In the genomic region with DNA sequence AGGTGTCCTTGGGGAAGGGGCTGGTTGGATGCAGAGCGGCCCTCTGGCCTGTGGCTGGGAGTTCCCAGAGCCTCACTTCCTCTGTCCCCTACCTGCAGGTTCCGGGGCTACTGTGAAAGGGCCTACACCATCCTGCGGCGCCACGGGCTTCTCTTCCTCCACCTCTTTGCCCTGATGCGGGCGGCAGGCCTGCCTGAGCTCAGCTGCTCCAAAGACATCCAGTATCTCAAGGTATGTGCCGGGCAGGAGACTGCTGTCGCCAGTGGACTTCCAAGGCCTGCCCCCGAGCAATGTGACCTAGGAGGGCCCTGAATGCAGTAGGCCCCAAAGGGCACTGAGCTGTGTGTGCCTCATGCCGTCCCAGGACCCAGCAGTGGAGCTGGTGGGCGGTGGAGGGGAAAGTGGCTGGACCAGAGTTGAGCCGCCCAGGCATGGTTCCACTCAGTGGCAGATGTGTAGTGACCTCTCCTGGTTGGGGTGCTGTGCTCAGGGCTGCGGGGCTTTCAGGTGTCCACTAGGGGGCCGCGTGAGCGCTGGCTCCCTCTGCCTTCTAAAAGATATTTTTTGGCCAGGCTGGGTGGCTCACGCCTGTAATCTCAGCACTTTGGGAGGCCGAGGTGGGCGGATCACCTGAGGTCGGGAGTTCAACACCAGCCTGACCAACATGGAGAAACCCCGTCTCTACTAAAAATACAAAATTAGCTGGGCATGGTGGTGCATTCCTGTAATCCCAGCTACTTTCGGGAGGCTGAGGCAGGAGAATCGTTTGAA, we compare ENCODE assay signal across 8 cellular contexts.
DNase-seq lines count a peak whose midpoint lies in the region; ATAC-seq and TF ChIP-seq lines count a peak whose summit lies in the region.

No MANE protein-coding gene starts in this region.

- peak; percentile 72 for DNase-seq in DND-41
- peak; percentile 48 for DNase-seq in NOMO-1 treated with dmso at 0.1 percent for 144 hours (lab: John Stamatoyannopoulos, UW; ENCODE audit: unreplicated experiment)
- peak; percentile 84 for DNase-seq in activated CD8-positive, alpha-beta memory T cell treated with anti-CD3 and anti-CD28 coated beads, Interleukin-2, amount 50 U/mL, for 48 hours
- DNase-seq in epithelial cell of esophagus (ENCODE audit: low read depth), result peak; percentile 70
- no peak for DNase-seq in kidney glomerular epithelial cell (lab: John Stamatoyannopoulos, UW)

- no peak overlapping the region for H3K4me3 ChIP-seq in DND-41 (ENCODE audit: low read depth in 1 of 2, low read length in 2 of 2)
- no peak overlapping the region for H3K4me3 ChIP-seq in epithelial cell of esophagus (ENCODE audit: low read length)
- no peak overlapping the region for H3K4me3 ChIP-seq in neural cell (ENCODE audit: low read length)

- TF ChIP-seq CTCF in DND-41 (IDR thresholded peaks at IDR 0.05; ENCODE audit: borderline replicate concordance, extremely low read depth, low read length, poor library complexity, severe bottlenecking) (peak; percentile 89), epithelial cell of esophagus (IDR thresholded peaks at IDR 0.05; ENCODE audit: insufficient read depth, low read depth, low read length, missing control alignments) (peak; percentile 80), neural cell (IDR thresholded peaks at IDR 0.05; ENCODE audit: poor library complexity, severe bottlenecking) (peak; percentile 54)

- no peaks in the 10 kb centered on the region for H3K27me3 ChIP-seq in DND-41 (ENCODE audit: insufficient read depth, low read length, poor library complexity)
- no peaks in the 10 kb centered on the region for H3K27me3 ChIP-seq in neural cell (ENCODE audit: insufficient read depth, low read depth, low read length)

- H4K20me1 ChIP-seq in DND-41 (ENCODE audit: insufficient read depth, low read length) (no peaks in the 10 kb centered on the region; the same call in 1 of the 2 replicates), neural cell (ENCODE audit: insufficient read depth) (no peaks in the 10 kb centered on the region)

- no peaks in the 10 kb centered on the region for H3K79me2 ChIP-seq in DND-41 (ENCODE audit: insufficient read depth, low read length)
- no peaks in the 10 kb centered on the region for H3K79me2 ChIP-seq in neural cell (replicated peaks; ENCODE audit: insufficient read depth, low read length)

- H3K36me3 ChIP-seq in DND-41 (ENCODE audit: insufficient read depth, low read length) (peaks cover 93% of the 10 kb centered on the region), neural cell (ENCODE audit: insufficient read depth, low read length) (no peaks in the 10 kb centered on the region)

- H3K9me3 ChIP-seq in DND-41 (ENCODE audit: insufficient read depth, low read length, severe bottlenecking), result no peaks in the 10 kb centered on the region
- no peaks in the 10 kb centered on the region for H3K9me3 ChIP-seq in neural cell (ENCODE audit: low read length)

- TF ChIP-seq EP300 in neural cell (conservative IDR thresholded peaks at IDR 0.05; ENCODE audit: poor library complexity, severe bottlenecking), result no peak

- H2AFZ ChIP-seq in DND-41 (ENCODE audit: low read depth, low read length) (no peak overlapping the region), neural cell (ENCODE audit: low read depth, low read length) (no peak overlapping the region)

- H3K4me2 ChIP-seq in DND-41 (ENCODE audit: insufficient read depth, low read length), result no peak overlapping the region
- H3K4me2 ChIP-seq in neural cell (ENCODE audit: low read length), result no peak overlapping the region

- no peaks in the 10 kb centered on the region for H3K9me2 ChIP-seq in neural cell (ENCODE audit: insufficient read depth, low read length)

- peaks cover 5% of the 10 kb centered on the region for H3K4me1 ChIP-seq in DND-41 (ENCODE audit: insufficient read depth, low read length)

- peak; percentile 27 for TF ChIP-seq RAD21 in neural cell (conservative IDR thresholded peaks at IDR 0.05)

- no peaks in the 10 kb centered on the region for H3F3A ChIP-seq in neural cell (ENCODE audit: insufficient read depth, low read length, poor library complexity, severe bottlenecking)

- ATAC-seq in DND-41 (ENCODE audit: insufficient read depth, low read depth) (peak; percentile 79), HG02852 (IDR thresholded peaks at IDR 0.05; ENCODE audit: unreplicated experiment) (peak; percentile 55), HG02759 (IDR thresholded peaks at IDR 0.05; ENCODE audit: unreplicated experiment) (no peak)

- peak overlapping the region; percentile 69 for H3K27ac ChIP-seq in DND-41 (ENCODE audit: low read length)
- H3K27ac ChIP-seq in neural cell (ENCODE audit: low read length), result no peak overlapping the region

- H3K9ac ChIP-seq in DND-41 (ENCODE audit: low read depth, low read length) (no peak overlapping the region), neural cell (ENCODE audit: low read length) (no peak overlapping the region)

TF ChIP-seq in neural cell, 6 proteins besides CTCF, POLR2A, EP300 and RAD21:
- peak; percentile 24 for TF ChIP-seq SMC3 (conservative IDR thresholded peaks at IDR 0.05; ENCODE audit: poor library complexity)
- TF ChIP-seq, protein P1, sequence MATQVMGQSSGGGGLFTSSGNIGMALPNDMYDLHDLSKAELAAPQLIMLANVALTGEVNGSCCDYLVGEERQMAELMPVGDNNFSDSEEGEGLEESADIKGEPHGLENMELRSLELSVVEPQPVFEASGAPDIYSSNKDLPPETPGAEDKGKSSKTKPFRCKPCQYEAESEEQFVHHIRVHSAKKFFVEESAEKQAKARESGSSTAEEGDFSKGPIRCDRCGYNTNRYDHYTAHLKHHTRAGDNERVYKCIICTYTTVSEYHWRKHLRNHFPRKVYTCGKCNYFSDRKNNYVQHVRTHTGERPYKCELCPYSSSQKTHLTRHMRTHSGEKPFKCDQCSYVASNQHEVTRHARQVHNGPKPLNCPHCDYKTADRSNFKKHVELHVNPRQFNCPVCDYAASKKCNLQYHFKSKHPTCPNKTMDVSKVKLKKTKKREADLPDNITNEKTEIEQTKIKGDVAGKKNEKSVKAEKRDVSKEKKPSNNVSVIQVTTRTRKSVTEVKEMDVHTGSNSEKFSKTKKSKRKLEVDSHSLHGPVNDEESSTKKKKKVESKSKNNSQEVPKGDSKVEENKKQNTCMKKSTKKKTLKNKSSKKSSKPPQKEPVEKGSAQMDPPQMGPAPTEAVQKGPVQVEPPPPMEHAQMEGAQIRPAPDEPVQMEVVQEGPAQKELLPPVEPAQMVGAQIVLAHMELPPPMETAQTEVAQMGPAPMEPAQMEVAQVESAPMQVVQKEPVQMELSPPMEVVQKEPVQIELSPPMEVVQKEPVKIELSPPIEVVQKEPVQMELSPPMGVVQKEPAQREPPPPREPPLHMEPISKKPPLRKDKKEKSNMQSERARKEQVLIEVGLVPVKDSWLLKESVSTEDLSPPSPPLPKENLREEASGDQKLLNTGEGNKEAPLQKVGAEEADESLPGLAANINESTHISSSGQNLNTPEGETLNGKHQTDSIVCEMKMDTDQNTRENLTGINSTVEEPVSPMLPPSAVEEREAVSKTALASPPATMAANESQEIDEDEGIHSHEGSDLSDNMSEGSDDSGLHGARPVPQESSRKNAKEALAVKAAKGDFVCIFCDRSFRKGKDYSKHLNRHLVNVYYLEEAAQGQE (IDR thresholded peaks at IDR 0.05; ENCODE audit: borderline replicate concordance), result no peak
